1 cellular context compared by ENCODE assay signal in the genomic region with DNA sequence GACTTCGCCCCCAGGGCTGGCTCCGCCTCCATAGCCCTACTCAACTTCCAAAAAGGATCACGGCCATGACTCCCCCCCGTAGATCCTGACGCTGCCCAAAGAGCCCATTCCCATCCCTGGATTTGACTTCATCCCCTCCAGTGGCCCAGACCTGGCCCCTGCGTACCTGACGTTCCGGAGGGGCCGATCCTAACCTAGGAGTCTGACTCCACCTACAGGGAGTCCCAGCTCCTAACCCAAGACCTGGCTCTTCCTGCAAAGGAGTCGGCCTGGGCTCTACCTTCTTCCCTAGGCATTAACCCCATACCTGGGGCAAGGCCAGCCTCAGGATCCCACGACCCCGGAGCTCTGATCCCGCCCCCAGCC.
A peak's percentile ranks its signal among the peaks of the same experiment; 100 is the strongest.
TF ChIP-seq lines count a peak whose summit lies in the region.

No MANE protein-coding gene starts in this region.

TF ChIP-seq in K562, 482 proteins besides CTCF, POLR2A, EP300 and RAD21:
- no peak for TF ChIP-seq HMGN3 (IDR thresholded peaks at IDR 0.05; ENCODE audit: borderline replicate concordance, extremely low read depth, insufficient read length, low read depth, low read length)
- TF ChIP-seq, protein P1, sequence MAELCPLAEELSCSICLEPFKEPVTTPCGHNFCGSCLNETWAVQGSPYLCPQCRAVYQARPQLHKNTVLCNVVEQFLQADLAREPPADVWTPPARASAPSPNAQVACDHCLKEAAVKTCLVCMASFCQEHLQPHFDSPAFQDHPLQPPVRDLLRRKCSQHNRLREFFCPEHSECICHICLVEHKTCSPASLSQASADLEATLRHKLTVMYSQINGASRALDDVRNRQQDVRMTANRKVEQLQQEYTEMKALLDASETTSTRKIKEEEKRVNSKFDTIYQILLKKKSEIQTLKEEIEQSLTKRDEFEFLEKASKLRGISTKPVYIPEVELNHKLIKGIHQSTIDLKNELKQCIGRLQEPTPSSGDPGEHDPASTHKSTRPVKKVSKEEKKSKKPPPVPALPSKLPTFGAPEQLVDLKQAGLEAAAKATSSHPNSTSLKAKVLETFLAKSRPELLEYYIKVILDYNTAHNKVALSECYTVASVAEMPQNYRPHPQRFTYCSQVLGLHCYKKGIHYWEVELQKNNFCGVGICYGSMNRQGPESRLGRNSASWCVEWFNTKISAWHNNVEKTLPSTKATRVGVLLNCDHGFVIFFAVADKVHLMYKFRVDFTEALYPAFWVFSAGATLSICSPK (IDR thresholded peaks at IDR 0.05; ENCODE audit: borderline replicate concordance), result 0 out of 2 replicates have a peak, but pooled peaks have one; percentile 30
- TF ChIP-seq, protein P2, sequence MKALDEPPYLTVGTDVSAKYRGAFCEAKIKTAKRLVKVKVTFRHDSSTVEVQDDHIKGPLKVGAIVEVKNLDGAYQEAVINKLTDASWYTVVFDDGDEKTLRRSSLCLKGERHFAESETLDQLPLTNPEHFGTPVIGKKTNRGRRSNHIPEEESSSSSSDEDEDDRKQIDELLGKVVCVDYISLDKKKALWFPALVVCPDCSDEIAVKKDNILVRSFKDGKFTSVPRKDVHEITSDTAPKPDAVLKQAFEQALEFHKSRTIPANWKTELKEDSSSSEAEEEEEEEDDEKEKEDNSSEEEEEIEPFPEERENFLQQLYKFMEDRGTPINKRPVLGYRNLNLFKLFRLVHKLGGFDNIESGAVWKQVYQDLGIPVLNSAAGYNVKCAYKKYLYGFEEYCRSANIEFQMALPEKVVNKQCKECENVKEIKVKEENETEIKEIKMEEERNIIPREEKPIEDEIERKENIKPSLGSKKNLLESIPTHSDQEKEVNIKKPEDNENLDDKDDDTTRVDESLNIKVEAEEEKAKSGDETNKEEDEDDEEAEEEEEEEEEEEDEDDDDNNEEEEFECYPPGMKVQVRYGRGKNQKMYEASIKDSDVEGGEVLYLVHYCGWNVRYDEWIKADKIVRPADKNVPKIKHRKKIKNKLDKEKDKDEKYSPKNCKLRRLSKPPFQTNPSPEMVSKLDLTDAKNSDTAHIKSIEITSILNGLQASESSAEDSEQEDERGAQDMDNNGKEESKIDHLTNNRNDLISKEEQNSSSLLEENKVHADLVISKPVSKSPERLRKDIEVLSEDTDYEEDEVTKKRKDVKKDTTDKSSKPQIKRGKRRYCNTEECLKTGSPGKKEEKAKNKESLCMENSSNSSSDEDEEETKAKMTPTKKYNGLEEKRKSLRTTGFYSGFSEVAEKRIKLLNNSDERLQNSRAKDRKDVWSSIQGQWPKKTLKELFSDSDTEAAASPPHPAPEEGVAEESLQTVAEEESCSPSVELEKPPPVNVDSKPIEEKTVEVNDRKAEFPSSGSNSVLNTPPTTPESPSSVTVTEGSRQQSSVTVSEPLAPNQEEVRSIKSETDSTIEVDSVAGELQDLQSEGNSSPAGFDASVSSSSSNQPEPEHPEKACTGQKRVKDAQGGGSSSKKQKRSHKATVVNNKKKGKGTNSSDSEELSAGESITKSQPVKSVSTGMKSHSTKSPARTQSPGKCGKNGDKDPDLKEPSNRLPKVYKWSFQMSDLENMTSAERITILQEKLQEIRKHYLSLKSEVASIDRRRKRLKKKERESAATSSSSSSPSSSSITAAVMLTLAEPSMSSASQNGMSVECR (CRISPR knock-in tag; IDR thresholded peaks at IDR 0.05), result no peak
- 0 out of 2 replicates have a peak, but pooled peaks have one; percentile 49 for TF ChIP-seq SMARCA5 (IDR thresholded peaks at IDR 0.05)
- peak; percentile 27; the same call in 1 of the 2 replicates for TF ChIP-seq CTBP1 (IDR thresholded peaks at IDR 0.05; ENCODE audit: borderline replicate concordance)
- TF ChIP-seq ZNF384 (IDR thresholded peaks at IDR 0.05; ENCODE audit: low read depth, low read length), result no peak
- TF ChIP-seq, protein P3, sequence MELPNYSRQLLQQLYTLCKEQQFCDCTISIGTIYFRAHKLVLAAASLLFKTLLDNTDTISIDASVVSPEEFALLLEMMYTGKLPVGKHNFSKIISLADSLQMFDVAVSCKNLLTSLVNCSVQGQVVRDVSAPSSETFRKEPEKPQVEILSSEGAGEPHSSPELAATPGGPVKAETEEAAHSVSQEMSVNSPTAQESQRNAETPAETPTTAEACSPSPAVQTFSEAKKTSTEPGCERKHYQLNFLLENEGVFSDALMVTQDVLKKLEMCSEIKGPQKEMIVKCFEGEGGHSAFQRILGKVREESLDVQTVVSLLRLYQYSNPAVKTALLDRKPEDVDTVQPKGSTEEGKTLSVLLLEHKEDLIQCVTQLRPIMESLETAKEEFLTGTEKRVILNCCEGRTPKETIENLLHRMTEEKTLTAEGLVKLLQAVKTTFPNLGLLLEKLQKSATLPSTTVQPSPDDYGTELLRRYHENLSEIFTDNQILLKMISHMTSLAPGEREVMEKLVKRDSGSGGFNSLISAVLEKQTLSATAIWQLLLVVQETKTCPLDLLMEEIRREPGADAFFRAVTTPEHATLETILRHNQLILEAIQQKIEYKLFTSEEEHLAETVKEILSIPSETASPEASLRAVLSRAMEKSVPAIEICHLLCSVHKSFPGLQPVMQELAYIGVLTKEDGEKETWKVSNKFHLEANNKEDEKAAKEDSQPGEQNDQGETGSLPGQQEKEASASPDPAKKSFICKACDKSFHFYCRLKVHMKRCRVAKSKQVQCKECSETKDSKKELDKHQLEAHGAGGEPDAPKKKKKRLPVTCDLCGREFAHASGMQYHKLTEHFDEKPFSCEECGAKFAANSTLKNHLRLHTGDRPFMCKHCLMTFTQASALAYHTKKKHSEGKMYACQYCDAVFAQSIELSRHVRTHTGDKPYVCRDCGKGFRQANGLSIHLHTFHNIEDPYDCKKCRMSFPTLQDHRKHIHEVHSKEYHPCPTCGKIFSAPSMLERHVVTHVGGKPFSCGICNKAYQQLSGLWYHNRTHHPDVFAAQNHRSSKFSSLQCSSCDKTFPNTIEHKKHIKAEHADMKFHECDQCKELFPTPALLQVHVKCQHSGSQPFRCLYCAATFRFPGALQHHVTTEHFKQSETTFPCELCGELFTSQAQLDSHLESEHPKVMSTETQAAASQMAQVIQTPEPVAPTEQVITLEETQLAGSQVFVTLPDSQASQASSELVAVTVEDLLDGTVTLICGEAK (IDR thresholded peaks at IDR 0.05), result 0 out of 2 replicates have a peak, but pooled peaks have one; percentile 31
- TF ChIP-seq, protein P3 (CRISPR knock-in tag; IDR thresholded peaks at IDR 0.05), result no peak
- no peak for TF ChIP-seq NBN (IDR thresholded peaks at IDR 0.05; ENCODE audit: low read depth)
- TF ChIP-seq, protein P4, sequence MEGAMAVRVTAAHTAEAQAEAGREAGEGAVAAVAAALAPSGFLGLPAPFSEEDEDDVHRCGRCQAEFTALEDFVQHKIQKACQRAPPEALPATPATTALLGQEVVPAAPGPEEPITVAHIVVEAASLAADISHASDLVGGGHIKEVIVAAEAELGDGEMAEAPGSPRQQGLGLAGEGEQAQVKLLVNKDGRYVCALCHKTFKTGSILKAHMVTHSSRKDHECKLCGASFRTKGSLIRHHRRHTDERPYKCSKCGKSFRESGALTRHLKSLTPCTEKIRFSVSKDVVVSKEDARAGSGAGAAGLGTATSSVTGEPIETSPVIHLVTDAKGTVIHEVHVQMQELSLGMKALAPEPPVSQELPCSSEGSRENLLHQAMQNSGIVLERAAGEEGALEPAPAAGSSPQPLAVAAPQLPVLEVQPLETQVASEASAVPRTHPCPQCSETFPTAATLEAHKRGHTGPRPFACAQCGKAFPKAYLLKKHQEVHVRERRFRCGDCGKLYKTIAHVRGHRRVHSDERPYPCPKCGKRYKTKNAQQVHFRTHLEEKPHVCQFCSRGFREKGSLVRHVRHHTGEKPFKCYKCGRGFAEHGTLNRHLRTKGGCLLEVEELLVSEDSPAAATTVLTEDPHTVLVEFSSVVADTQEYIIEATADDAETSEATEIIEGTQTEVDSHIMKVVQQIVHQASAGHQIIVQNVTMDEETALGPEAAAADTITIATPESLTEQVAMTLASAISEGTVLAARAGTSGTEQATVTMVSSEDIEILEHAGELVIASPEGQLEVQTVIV (CRISPR knock-in tag; IDR thresholded peaks at IDR 0.05; ENCODE audit: borderline replicate concordance), result peak; percentile 48; the same call in 1 of the 2 replicates
- peak; percentile 61; the same call in 1 of the 2 replicates for TF ChIP-seq LCOR (CRISPR knock-in tag; IDR thresholded peaks at IDR 0.05)
- TF ChIP-seq HNRNPLL (IDR thresholded peaks at IDR 0.05; ENCODE audit: low read depth, low read length, poor library complexity, severe bottlenecking), result peak; percentile 52
- TF ChIP-seq ZNF41 (CRISPR knock-in tag; conservative IDR thresholded peaks at IDR 0.05), result no peak
